Comparison of ENCODE assay signal across 8 cellular contexts in genomic region chr20:59940129-59940955, GRCh38. TPM values are rescaled to one million over a fixed set of nuclear protein-coding genes. Genes with fewer than 3 reads are reported as not detected.
DNase-seq lines count a peak whose midpoint lies in the region; ATAC-seq, FAIRE-seq and TF ChIP-seq lines count a peak whose summit lies in the region.

Gene FAM217B (plus strand): TSS chr20:59940389. CDS start chr20:59943944, 3,555 bp downstream.
Gene PPP1R3D (minus strand): TSS chr20:59940305. CDS start chr20:59939931, 374 bp downstream.

- H3K4me3 ChIP-seq in left ventricle myocardium inferior (peak within 1 kb of the TSS; percentile 85), psoas muscle (peak within 1 kb of the TSS; percentile 85)

- in situ Hi-C loops in GM13977 (cut with MboI; ENCODE audit: low pct_unique_long_range_greater_than_20kb, low sequenced_read_pairs, unreplicated experiment): no loop called here

- H3K27me3 ChIP-seq in left ventricle myocardium inferior (ENCODE audit: low read depth) (no peaks in the 10 kb centered on the region), psoas muscle (ENCODE audit: insufficient read depth in 3 of 3, low read length in 2 of 3) (no peaks in the 10 kb centered on the region)

- peak; percentile 5 for FAIRE-seq in urothelium cell line (lab: Jason Lieb, UNC)

- 0% methylated on average over 52 to 57 of the region's 57 CpGs for WGBS in psoas muscle, 3 donors

- H3K9me3 ChIP-seq in left ventricle myocardium inferior (replicated peaks): no peaks in the 10 kb centered on the region
- H3K9me3 ChIP-seq in psoas muscle: no peaks in the 10 kb centered on the region

- H3K36me3 ChIP-seq in left ventricle myocardium inferior: peaks cover 34% of the 10 kb centered on the region
- H3K36me3 ChIP-seq in psoas muscle (ENCODE audit: insufficient read depth in 1 of 2, low read depth in 1 of 2): peaks cover 0 to 31% of the 10 kb centered on the region in 2 donors

- TF ChIP-seq CTCF in GM13977 (IDR thresholded peaks at IDR 0.05; ENCODE audit: extremely low read depth, insufficient read depth, missing control alignments) (no peak), left ventricle myocardium inferior (IDR thresholded peaks at IDR 0.05; ENCODE audit: borderline replicate concordance) (peak; percentile 17), psoas muscle (IDR thresholded peaks at IDR 0.05) (peak; percentile 19)

- H3K4me1 ChIP-seq in left ventricle myocardium inferior (peaks cover 79% of the 10 kb centered on the region), psoas muscle (peaks cover 62% of the 10 kb centered on the region)

- intact Hi-C loops in left ventricle myocardium inferior (cut with micrococcal nuclease): no loop called here
- intact Hi-C loops in psoas muscle (cut with DNase I): loop anchor here in 1 of 2 donors (2.0 kb wide), 1 partner anchor 14 kb away; no protein-coding TSS in a partner anchor

- DNase-seq in GM13977 (ENCODE audit: low spot score) (peak; percentile 98), NCI-H1436 treated with DMSO at 0.1 percent for 48 hours (lab: John Stamatoyannopoulos, UW) (peak; percentile 48), T-helper 1 cell (peak; percentile 79 to 94 (median 80)), amygdala (lab: John Stamatoyannopoulos, UW) (peak in 55 of 56 donors; percentile 56 to 95 (median 89)), left ventricle myocardium inferior (peak; percentile 99), psoas muscle (peak; percentile 97 to 98), urothelium cell line (ENCODE audit: low spot score) (peak; percentile 95)

- peak within 1 kb of the TSS; percentile 100 for H3K27ac ChIP-seq in left ventricle myocardium inferior (replicated peaks)
- peak within 1 kb of the TSS; percentile 96 for H3K27ac ChIP-seq in psoas muscle

- peak; percentile 96 for ATAC-seq in HG02852 (IDR thresholded peaks at IDR 0.05; ENCODE audit: unreplicated experiment)
- peak; percentile 87 to 90 (median 88) for ATAC-seq in psoas muscle

RNA-seq across cellular contexts. Expression of gene FAM217B, which starts in this region (rescaled TPM):
- total RNA-seq in left ventricle myocardium inferior (37.4 TPM), psoas muscle (10 to 100 TPM in 1 of 4 donors, 1 to 10 TPM in 3; 6.5 to 29.2 (median 6.9) TPM)
- 10 to 100 TPM in 1 of 3 donors, 1 to 10 TPM in 2; 1.9 to 19.8 (median 2.2) TPM for polyA plus RNA-seq in psoas muscle

RNA-seq across cellular contexts. Expression of gene PPP1R3D, which starts in this region (rescaled TPM):
- 11.4 TPM for total RNA-seq in left ventricle myocardium inferior
- 1 to 10 TPM; 4.6 to 8.8 (median 7.0) TPM for total RNA-seq in psoas muscle
- polyA plus RNA-seq in psoas muscle: 10 to 100 TPM in 1 of 3 donors, 1 to 10 TPM in 2; 2.0 to 14.7 (median 4.3) TPM

Comparison
In these comparisons a context has a peak if more than half of its experiments do, and no peak if none do; other contexts are left out.
1. Peak in every context shown above with its lines: DNase-seq, ATAC-seq, H3K4me3 ChIP-seq and H3K27ac ChIP-seq.
2. DNase-seq: peak in every context shown above with its lines; median percentile 99 in left ventricle myocardium inferior; 98 in GM13977; 98 in psoas muscle; 95 in urothelium cell line; 89 in amygdala; 80 in T-helper 1 cell; 48 in NCI-H1436 treated with DMSO at 0.1 percent for 48 hours.